In genomic region chr15:52635908-52636307, GRCh38 we compare ENCODE assay signal across 23 cellular contexts.
"Had no signal": no experiment of that assay in that cellular context is flagged by ENCODE, and none has a peak within 500 bp of the region (broad histone marks: within the 10 kb centered on the region; RNA-seq: fewer than 3 reads in every experiment).

No MANE protein-coding gene starts in this region.

- DNase-seq: colonic mucosa; effector memory CD4-positive, alpha-beta T cell; erythroblast; esophagus squamous epithelium; foreskin melanocyte; head of caudate nucleus; left cardiac atrium; left lung; mucosa of descending colon; naive B cell; right lobe of liver; stimulated activated CD4-positive, alpha-beta T cell treated with anti-CD3 and anti-CD28 coated beads, Interleukin-2, amount 100 ng/mL, for 24 hours; stimulated activated CD4-positive, alpha-beta T cell treated with anti-CD3 and anti-CD28 coated beads, Interleukin-4, amount 100 ng/mL, for 24 hours; stimulated activated naive CD4-positive, alpha-beta T cell treated with Interleukin-2 at 50 U/mL for 16 hours; stomach; testis; tibial artery had no signal

- H3K9me3 ChIP-seq: colonic mucosa, esophagus squamous epithelium, left lung, mucosa of descending colon, neutrophil, right lobe of liver, stomach, testis, tibial artery had no signal

- H3K4me3 ChIP-seq: colonic mucosa, esophagus squamous epithelium, left lung, mucosa of descending colon, right lobe of liver, smooth muscle cell, stomach, testis, tibial artery had no signal

- FAIRE-seq: urothelium cell line had no signal

- ATAC-seq: left cardiac atrium; left lung; mucosa of descending colon; natural killer cell treated with Interleukin-12 subunit alpha and Interleukin-12 subunit beta and Interleukin-15 and Interleukin-18, amount 100 ng/mL, for 72 hours; right lobe of liver; stimulated activated effector memory CD8-positive, alpha-beta T cell treated with anti-CD3 and anti-CD28 coated beads, Interleukin-12 subunit alpha, Interleukin-12 subunit beta, amount 100 ng/mL, for 72 hours had no signal

- H3K27me3 ChIP-seq: colonic mucosa, esophagus squamous epithelium, left lung, neutrophil, right lobe of liver, stomach, testis, tibial artery had no signal

- H3K9ac ChIP-seq: parathyroid adenoma had no signal

- H3K4me1 ChIP-seq: colonic mucosa, left lung, parathyroid adenoma, testis, tibial artery had no signal

- H3K36me3 ChIP-seq: left lung had no signal

- H2AFZ ChIP-seq: parathyroid adenoma had no signal

- H3K27ac ChIP-seq: colonic mucosa, esophagus squamous epithelium, left lung, neutrophil, parathyroid adenoma, right lobe of liver, stomach, testis, tibial artery had no signal

- H3K4me2 ChIP-seq: smooth muscle cell had no signal
